18 cellular contexts compared by ENCODE assay signal in the genomic region with DNA sequence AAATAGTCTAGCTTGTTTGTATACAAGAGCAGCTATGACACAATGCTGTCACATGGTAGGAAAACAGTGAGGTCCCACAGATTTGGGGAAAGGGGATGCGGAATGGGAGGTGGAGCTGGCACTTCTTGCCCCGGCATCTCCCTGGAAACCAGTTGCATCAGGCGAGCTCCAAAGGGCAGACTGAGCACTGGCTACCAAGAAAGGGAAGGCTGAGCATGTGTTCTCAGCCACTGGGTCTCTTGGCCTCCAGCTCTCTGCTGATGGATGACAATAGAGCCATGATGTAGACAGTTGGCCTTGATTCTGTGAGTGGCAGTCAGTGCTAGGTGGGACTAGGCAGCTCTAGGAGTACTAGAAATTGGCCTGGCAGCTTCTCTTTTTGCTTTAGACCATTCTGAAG.
A peak's percentile ranks its signal among the peaks of the same experiment; 100 is the strongest.
DNase-seq lines count a peak whose midpoint lies in the region; ATAC-seq and TF ChIP-seq lines count a peak whose summit lies in the region.
"Had no signal": no experiment of that assay in that cellular context is flagged by ENCODE, and none has a peak within 500 bp of the region (broad histone marks: within the 10 kb centered on the region; RNA-seq: fewer than 3 reads in every experiment).

No MANE protein-coding gene starts in this region.

- H3K4me1 Mint-ChIP-seq in brain = peaks cover 71% of the 10 kb centered on the region
- H3K4me1 Mint-ChIP-seq: activated CD4-positive, alpha-beta T cell treated with anti-CD3 and anti-CD28 coated beads, Interleukin-2, amount 10 ng/mL, durations not matched to agents 7 days and 5 days had no signal

- no peak for TF ChIP-seq POLR2A in gastrocnemius medialis (IDR thresholded peaks at IDR 0.05)

- H3K27me3 Mint-ChIP-seq in brain = peaks cover 12% of the 10 kb centered on the region

- in situ Hi-C loops in gastrocnemius medialis (cut with MboI; ENCODE audit: low sequenced_read_pairs in 4 of 4) = loop anchor here in 3 of 4 donors (10.0 to 25.0 kb wide), 2 partner anchors 169 to 172 kb away; partner anchors contain the start of gene LIMCH1 (in 3 of the 3)
- in situ Hi-C loops in GM13976 (cut with MboI; ENCODE audit: low sequenced_read_pairs, unreplicated experiment) = no loop called here

- H3K4me3 Mint-ChIP-seq in brain = peak overlapping the region; percentile 4 to 64 (median 23)
- H3K4me3 Mint-ChIP-seq: activated CD4-positive, alpha-beta T cell treated with anti-CD3 and anti-CD28 coated beads, Interleukin-2, amount 10 ng/mL, durations not matched to agents 7 days and 5 days; dendritic cell treated with granulocyte-macrophage colony-stimulating factor and Interleukin-4, amounts not matched to agents 40 ng/mL and 50 ng/mL, for 4 days; natural killer cell treated with Interleukin-12 subunit alpha and Interleukin-12 subunit beta and Interleukin-15 and Interleukin-18, amount 100 ng/mL, for 72 hours had no signal

- intact Hi-C loops in gastrocnemius medialis (cut with DNase I; ENCODE audit: low total_unique reads) = no loop called here

- H3K9me3 ChIP-seq in gastrocnemius medialis = no peaks in the 10 kb centered on the region

- DNase-seq in inferior parietal cortex (ENCODE audit: extremely low spot score) (peak; percentile 91), gastrocnemius medialis (no peak), 8988T (no peak), GM13976 (ENCODE audit: low spot score) (no peak)
- DNase-seq: activated CD4-positive, alpha-beta T cell treated with anti-CD3 and anti-CD28 coated beads, Interleukin-2, amount 10 ng/mL, durations not matched to agents 7 days and 5 days; left cardiac atrium; NCI-H1930; NCI-H345; SHP77 had no signal

- H3K27me3 ChIP-seq in gastrocnemius medialis = no peaks in the 10 kb centered on the region

- TF ChIP-seq CTCF in C4-2B (conservative IDR thresholded peaks at IDR 0.05) = no peak
- TF ChIP-seq CTCF in brain (conservative IDR thresholded peaks at IDR 0.05) = no peak
- TF ChIP-seq CTCF in gastrocnemius medialis (IDR thresholded peaks at IDR 0.05 in 4 of 5, conservative IDR thresholded peaks at IDR 0.05 in 1 of 5) = no peak
- TF ChIP-seq CTCF in GM13976 (IDR thresholded peaks at IDR 0.05; ENCODE audit: borderline replicate concordance, control extremely low read depth, extremely low read depth, insufficient read depth, missing control alignments) = no peak

- ATAC-seq in gastrocnemius medialis = no peak
- ATAC-seq in GM21717 (IDR thresholded peaks at IDR 0.05; ENCODE audit: unreplicated experiment) = no peak
- no peak for ATAC-seq in GM21367 (IDR thresholded peaks at IDR 0.05; ENCODE audit: unreplicated experiment)
- ATAC-seq: K562; left cardiac atrium; natural killer cell treated with Interleukin-12 subunit alpha and Interleukin-12 subunit beta and Interleukin-15 and Interleukin-18, amount 100 ng/mL, for 72 hours had no signal

- H3K9me3 Mint-ChIP-seq in brain = no peaks in the 10 kb centered on the region
- H3K9me3 Mint-ChIP-seq: activated CD4-positive, alpha-beta T cell treated with anti-CD3 and anti-CD28 coated beads, Interleukin-2, amount 10 ng/mL, durations not matched to agents 7 days and 5 days; activated T-helper 2 cell treated with anti-CD3 and anti-CD28 coated beads, Interferon-gamma antibody, Interleukin-2, Interleukin-4, amounts not matched to agents 10 μg/mL and 5 μg/mL and 100 μg/mL, durations not matched to agents 14 hours and 24 hours and 36 hours; dendritic cell treated with granulocyte-macrophage colony-stimulating factor and Interleukin-4, amounts not matched to agents 40 ng/mL and 50 ng/mL, for 4 days; natural killer cell treated with Interleukin-12 subunit alpha and Interleukin-12 subunit beta and Interleukin-15 and Interleukin-18, amount 100 ng/mL, for 72 hours had no signal

- H3K4me3 ChIP-seq in gastrocnemius medialis = no peak overlapping the region
- H3K4me3 ChIP-seq: hepatocyte, K562 had no signal

- peaks cover 74 to 78% of the 10 kb centered on the region in 2 donors for H3K4me1 ChIP-seq in gastrocnemius medialis

- H3K36me3 ChIP-seq in gastrocnemius medialis = no peaks in the 10 kb centered on the region

- H3K36me3 Mint-ChIP-seq in brain = no peaks in the 10 kb centered on the region
- H3K36me3 Mint-ChIP-seq: natural killer cell treated with Interleukin-12 subunit alpha and Interleukin-12 subunit beta and Interleukin-15 and Interleukin-18, amount 100 ng/mL, for 72 hours had no signal

- H3K27ac Mint-ChIP-seq in brain = peak overlapping the region in 3 of 5 experiments; percentile 61 to 79 (median 78)
- H3K27ac Mint-ChIP-seq: activated CD4-positive, alpha-beta T cell treated with anti-CD3 and anti-CD28 coated beads, Interleukin-2, amount 10 ng/mL, durations not matched to agents 7 days and 5 days; activated T-helper 2 cell treated with anti-CD3 and anti-CD28 coated beads, Interferon-gamma antibody, Interleukin-2, Interleukin-4, amounts not matched to agents 10 μg/mL and 5 μg/mL and 100 μg/mL, durations not matched to agents 14 hours and 24 hours and 36 hours; dendritic cell treated with granulocyte-macrophage colony-stimulating factor and Interleukin-4, amounts not matched to agents 40 ng/mL and 50 ng/mL, for 4 days; natural killer cell treated with Interleukin-12 subunit alpha and Interleukin-12 subunit beta and Interleukin-15 and Interleukin-18, amount 100 ng/mL, for 72 hours had no signal

- H3K27ac ChIP-seq in C4-2B (peak overlapping the region; percentile 25; the same call in 1 of the 2 replicates), gastrocnemius medialis (peak overlapping the region; percentile 89 to 93 (median 90))
- H3K27ac ChIP-seq: hepatocyte had no signal
